In the genomic region with DNA sequence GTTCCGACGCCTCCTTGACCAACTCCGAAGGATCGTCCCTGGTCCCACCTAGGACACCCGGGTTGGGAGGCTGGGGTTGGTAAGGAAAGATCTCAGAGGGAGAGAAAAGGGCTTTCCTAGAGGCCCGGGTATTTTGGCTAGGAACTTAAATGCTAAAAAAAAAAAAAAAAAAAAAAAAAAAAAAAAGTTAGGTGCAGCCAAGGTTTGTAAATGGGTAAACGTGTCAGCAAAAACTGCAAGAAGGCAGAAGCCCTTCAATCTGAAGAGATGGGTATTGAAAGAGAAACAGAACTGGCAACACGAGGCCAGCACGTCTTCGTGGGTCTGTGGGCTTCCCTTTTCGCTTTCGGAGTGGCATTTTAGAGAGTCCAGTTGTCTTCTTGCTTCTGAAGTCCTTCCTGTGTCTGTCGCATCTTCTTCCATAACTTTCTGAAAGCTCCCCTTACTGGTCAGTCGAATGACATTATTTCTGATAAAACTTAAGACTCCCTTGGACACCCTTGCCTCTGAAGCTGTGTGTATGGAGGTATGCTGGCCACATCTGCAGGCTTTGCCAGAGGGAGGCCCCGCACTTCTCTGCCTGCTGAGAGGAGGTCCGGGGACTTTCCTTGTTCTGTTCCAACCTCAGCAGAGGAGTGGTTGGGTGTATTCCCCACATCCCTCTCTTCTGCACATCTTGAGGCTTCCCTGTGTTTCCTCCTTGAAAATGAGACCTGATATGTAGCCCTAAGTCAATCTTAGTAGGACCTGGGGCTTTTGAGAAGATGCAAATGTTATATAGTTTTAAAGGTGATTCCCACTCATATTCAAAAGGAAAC, we compare ENCODE assay signal across 8 cellular contexts. TPM values are rescaled to one million over a fixed set of nuclear protein-coding genes. Genes with fewer than 3 reads are reported as not detected.
DNase-seq lines count a peak whose midpoint lies in the region; ATAC-seq lines count a peak whose summit lies in the region.

No MANE protein-coding gene starts in this region.

- H3K4me3 Mint-ChIP-seq in CD8-positive, alpha-beta memory T cell, result peak overlapping the region; percentile 92 to 98 (median 96)
- H3K4me3 Mint-ChIP-seq in activated naive CD8-positive, alpha-beta T cell treated with anti-CD3 and anti-CD28 coated beads for 36 hours, result peak overlapping the region; percentile 93
- H3K4me3 Mint-ChIP-seq in immature natural killer cell, result peak overlapping the region; percentile 90 to 96 (median 93)
- H3K4me3 Mint-ChIP-seq in stimulated activated memory B cell treated with anti-CD40 and anti-IgM and Interleukin-4, amounts not matched to agents 10 μg/mL and 1 μg/mL and 100 μg/mL, for 72 hours, result peak overlapping the region; percentile 93

- H3K27ac Mint-ChIP-seq in CD8-positive, alpha-beta memory T cell, result peak overlapping the region; percentile 90 to 99 (median 96)
- H3K27ac Mint-ChIP-seq in activated naive CD8-positive, alpha-beta T cell treated with anti-CD3 and anti-CD28 coated beads for 36 hours, result peak overlapping the region; percentile 97
- H3K27ac Mint-ChIP-seq in immature natural killer cell, result peak overlapping the region; percentile 91 to 98 (median 95)
- H3K27ac Mint-ChIP-seq in stimulated activated memory B cell treated with anti-CD40 and anti-IgM and Interleukin-4, amounts not matched to agents 10 μg/mL and 1 μg/mL and 100 μg/mL, for 72 hours, result peak overlapping the region; percentile 92

- H3K9me3 ChIP-seq in CD8-positive, alpha-beta memory T cell (ENCODE audit: low read length), result no peaks in the 10 kb centered on the region

- H3K27me3 ChIP-seq in CD8-positive, alpha-beta memory T cell (ENCODE audit: insufficient read depth, low read length, poor library complexity, severe bottlenecking), result no peaks in the 10 kb centered on the region

- peak overlapping the region; percentile 77 for H3K4me3 ChIP-seq in CD8-positive, alpha-beta memory T cell (ENCODE audit: low read length)

- POLR2A ChIA-PET in CD8-positive, alpha-beta memory T cell (lab: Charles Lee), result interaction anchor here (1.2 to 3.4 kb wide), 3 partner anchors 11 to 77 kb away, joined by 4 to 18 read pairs (median 6); a partner anchor contains a TSS

- CTCF ChIA-PET in CD8-positive, alpha-beta memory T cell (lab: Charles Lee), result interaction anchor here (1.0 to 11.1 kb wide), 8 partner anchors 14 to 86 kb away, joined by 3 to 63 read pairs (median 5); no protein-coding TSS in a partner anchor

- peaks cover 0 to 5% of the 10 kb centered on the region in 2 donors for H3K27me3 Mint-ChIP-seq in CD8-positive, alpha-beta memory T cell
- H3K27me3 Mint-ChIP-seq in activated naive CD8-positive, alpha-beta T cell treated with anti-CD3 and anti-CD28 coated beads for 36 hours, result peaks cover 3% of the 10 kb centered on the region
- H3K27me3 Mint-ChIP-seq in immature natural killer cell (ENCODE audit: low read depth in 3 of 3), result peaks cover 21 to 24% (median 22%) of the 10 kb centered on the region in 3 donors
- H3K27me3 Mint-ChIP-seq in stimulated activated memory B cell treated with anti-CD40 and anti-IgM and Interleukin-4, amounts not matched to agents 10 μg/mL and 1 μg/mL and 100 μg/mL, for 72 hours, result no peaks in the 10 kb centered on the region

- H3K27ac ChIP-seq in CD8-positive, alpha-beta memory T cell (ENCODE audit: low read depth, low read length), result peak overlapping the region; percentile 86

- peak; percentile 27 for ATAC-seq in HG03354 (IDR thresholded peaks at IDR 0.05; ENCODE audit: poor library complexity, severe bottlenecking, unreplicated experiment)
- ATAC-seq in stimulated activated memory B cell treated with anti-CD40 and anti-IgM and Interleukin-4, amounts not matched to agents 10 μg/mL and 1 μg/mL and 100 μg/mL, for 72 hours, result peak; percentile 22
- ATAC-seq in HG03045 (IDR thresholded peaks at IDR 0.05; ENCODE audit: unreplicated experiment), result no peak
- no peak for ATAC-seq in HG02623 (IDR thresholded peaks at IDR 0.05; ENCODE audit: unreplicated experiment)

- peaks cover 6 to 43% (median 14%) of the 10 kb centered on the region in 3 donors for H3K36me3 Mint-ChIP-seq in CD8-positive, alpha-beta memory T cell
- H3K36me3 Mint-ChIP-seq in activated naive CD8-positive, alpha-beta T cell treated with anti-CD3 and anti-CD28 coated beads for 36 hours, result peaks cover 41% of the 10 kb centered on the region
- peaks cover 12 to 19% (median 12%) of the 10 kb centered on the region in 3 donors for H3K36me3 Mint-ChIP-seq in immature natural killer cell
- peaks cover 15% of the 10 kb centered on the region for H3K36me3 Mint-ChIP-seq in stimulated activated memory B cell treated with anti-CD40 and anti-IgM and Interleukin-4, amounts not matched to agents 10 μg/mL and 1 μg/mL and 100 μg/mL, for 72 hours

- peaks cover 80% of the 10 kb centered on the region for H3K4me1 ChIP-seq in CD8-positive, alpha-beta memory T cell (ENCODE audit: insufficient read depth, low read length)

- peaks cover 0 to 2% (median 0%) of the 10 kb centered on the region in 5 donors for H3K9me3 Mint-ChIP-seq in CD8-positive, alpha-beta memory T cell
- H3K9me3 Mint-ChIP-seq in activated naive CD8-positive, alpha-beta T cell treated with anti-CD3 and anti-CD28 coated beads for 36 hours, result peaks cover 2% of the 10 kb centered on the region
- peaks cover 0 to 2% (median 0%) of the 10 kb centered on the region in 6 donors for H3K9me3 Mint-ChIP-seq in immature natural killer cell
- H3K9me3 Mint-ChIP-seq in stimulated activated memory B cell treated with anti-CD40 and anti-IgM and Interleukin-4, amounts not matched to agents 10 μg/mL and 1 μg/mL and 100 μg/mL, for 72 hours, result no peaks in the 10 kb centered on the region

- DNase-seq in CD8-positive, alpha-beta memory T cell, result peak in 3 of 5 donors; percentile 55 to 63 (median 55)
- DNase-seq in activated naive CD8-positive, alpha-beta T cell treated with anti-CD3 and anti-CD28 coated beads for 36 hours, result peak; percentile 31
- peak; percentile 71 to 76 (median 75) for DNase-seq in immature natural killer cell
- DNase-seq in occipital lobe (lab: John Stamatoyannopoulos, UW), result no peak

- H3K36me3 ChIP-seq in CD8-positive, alpha-beta memory T cell (ENCODE audit: insufficient read depth, low read length), result peaks cover 10% of the 10 kb centered on the region

- peaks cover 73 to 82% (median 75%) of the 10 kb centered on the region in 3 donors for H3K4me1 Mint-ChIP-seq in CD8-positive, alpha-beta memory T cell
- H3K4me1 Mint-ChIP-seq in activated naive CD8-positive, alpha-beta T cell treated with anti-CD3 and anti-CD28 coated beads for 36 hours, result peaks cover 62% of the 10 kb centered on the region
- H3K4me1 Mint-ChIP-seq in immature natural killer cell, result peaks cover 86 to 95% of the 10 kb centered on the region in 2 donors
- peaks cover 80% of the 10 kb centered on the region for H3K4me1 Mint-ChIP-seq in stimulated activated memory B cell treated with anti-CD40 and anti-IgM and Interleukin-4, amounts not matched to agents 10 μg/mL and 1 μg/mL and 100 μg/mL, for 72 hours

RNA-seq across cellular contexts. Expression of a gene that starts 0.7 kb away (rescaled TPM):
- 10 to 100 TPM; 45.9 to 47.9 TPM for total RNA-seq in CD8-positive, alpha-beta memory T cell
- polyA plus RNA-seq in CD8-positive, alpha-beta memory T cell, result 171 TPM
- total RNA-seq in activated naive CD8-positive, alpha-beta T cell treated with anti-CD3 and anti-CD28 coated beads for 36 hours, result 10 to 100 TPM; 56.4 to 58.2 TPM
- polyA plus RNA-seq in immature natural killer cell, result 100 to 1,000 TPM in 2 of 3 donors, 10 to 100 TPM in 1; 96.2 to 179 (median 129) TPM
- total RNA-seq in occipital lobe, result 6.9 TPM

Comparison
In these comparisons a context has a peak if more than half of its experiments do, and no peak if none do; other contexts are left out.
1. ATAC-seq: peak in HG03354 (single experiment) and stimulated activated memory B cell treated with anti-CD40 and anti-IgM and Interleukin-4, amounts not matched to agents 10 μg/mL and 1 μg/mL and 100 μg/mL, for 72 hours (single experiment); none in HG03045 (single experiment) and HG02623 (single experiment).
2. Peak in every context shown above with its lines, with median percentiles within 50 percentile points of each other: H3K27ac Mint-ChIP-seq and H3K4me3 Mint-ChIP-seq.